In genomic region chr15:89880727-89881126, GRCh38 we compare ENCODE assay signal across 31 cellular contexts. TPM values are rescaled to one million over a fixed set of nuclear protein-coding genes. Genes with fewer than 3 reads are reported as not detected.
"Had no signal": no experiment of that assay in that cellular context is flagged by ENCODE, and none has a peak within 500 bp of the region (broad histone marks: within the 10 kb centered on the region; RNA-seq: fewer than 3 reads in every experiment).

No MANE protein-coding gene starts in this region.

- H3K9ac ChIP-seq: parathyroid adenoma had no signal

- H3K27ac ChIP-seq: brain microvascular endothelial cell, parathyroid adenoma, psoas muscle, uterus, WERI-Rb-1 had no signal

- H3K4me3 Mint-ChIP-seq: activated CD4-positive, alpha-beta memory T cell treated with anti-CD3 and anti-CD28 coated beads for 36 hours; activated naive CD8-positive, alpha-beta T cell treated with anti-CD3 and anti-CD28 coated beads, Interleukin-2, amount 10 ng/mL, durations not matched to agents 7 days and 5 days; activated T-cell treated with anti-CD3 and anti-CD28 coated beads, Interleukin-2, amount 50 U/mL, for 4 hours; naive thymus-derived CD8-positive, alpha-beta T cell; neural crest cell; stimulated activated memory B cell treated with anti-CD40 and anti-IgM and Interleukin-4, amounts not matched to agents 10 μg/mL and 1 μg/mL and 100 μg/mL, for 72 hours; stimulated activated naive CD8-positive, alpha-beta T cell treated with anti-CD3 and anti-CD28 coated beads, Interleukin-15, amount 100 ng/mL, for 72 hours; T-helper 17 cell; type B pancreatic cell had no signal

- DNase-seq: activated CD4-positive, alpha-beta memory T cell treated with anti-CD3 and anti-CD28 coated beads for 36 hours; activated CD4-positive, alpha-beta T cell treated with anti-CD3 and anti-CD28 coated beads for 48 hours; activated naive CD4-positive, alpha-beta T cell; activated naive CD8-positive, alpha-beta T cell treated with anti-CD3 and anti-CD28 coated beads, Interleukin-2, amount 10 ng/mL, durations not matched to agents 7 days and 5 days; activated T-cell treated with anti-CD3 and anti-CD28 coated beads, Interleukin-2, amount 50 U/mL, for 4 hours; amniotic stem cell; brain microvascular endothelial cell; caudate nucleus; cortex of kidney; gastrocnemius medialis; glutamatergic neuron; naive thymus-derived CD8-positive, alpha-beta T cell; occipital lobe; psoas muscle; stimulated activated CD4-positive, alpha-beta T cell treated with anti-CD3 and anti-CD28 coated beads, Interleukin-1b, Interleukin-23, amount 100 ng/mL, for 48 hours; stimulated activated CD4-positive, alpha-beta T cell treated with anti-CD3 and anti-CD28 coated beads, Interleukin-4, amount 100 ng/mL, for 4 hours; stimulated activated CD8-positive, alpha-beta memory T cell treated with anti-CD3 and anti-CD28 coated beads, Interleukin-4, amount 100 ng/mL, for 48 hours; stimulated activated naive CD8-positive, alpha-beta T cell treated with anti-CD3 and anti-CD28 coated beads, Interleukin-15, amount 100 ng/mL, for 72 hours; substantia nigra; T-helper 17 cell; T1000; uterus; WERI-Rb-1 had no signal

- H3K79me2 ChIP-seq: parathyroid adenoma had no signal

- H3K4me1 ChIP-seq: parathyroid adenoma, uterus had no signal

- FAIRE-seq: astrocyte, islet of Langerhans had no signal

- H3K9me3 ChIP-seq: gastrocnemius medialis, psoas muscle, uterus had no signal

- H3K4me2 ChIP-seq: smooth muscle cell had no signal

- H3K27ac Mint-ChIP-seq: activated CD4-positive, alpha-beta memory T cell treated with anti-CD3 and anti-CD28 coated beads for 36 hours; activated naive CD8-positive, alpha-beta T cell treated with anti-CD3 and anti-CD28 coated beads, Interleukin-2, amount 10 ng/mL, durations not matched to agents 7 days and 5 days; stimulated activated memory B cell treated with anti-CD40 and anti-IgM and Interleukin-4, amounts not matched to agents 10 μg/mL and 1 μg/mL and 100 μg/mL, for 72 hours; stimulated activated naive CD8-positive, alpha-beta T cell treated with anti-CD3 and anti-CD28 coated beads, Interleukin-15, amount 100 ng/mL, for 72 hours; T-helper 17 cell; type B pancreatic cell had no signal

- ATAC-seq: activated CD4-positive, CD25-positive, alpha-beta regulatory T cell treated with anti-CD3 and anti-CD28 coated beads, Interleukin-2, amount 50 U/mL, for 24 hours; activated T-cell treated with anti-CD3 and anti-CD28 coated beads, Interleukin-2, amount 50 U/mL, for 4 hours; gastrocnemius medialis; naive thymus-derived CD8-positive, alpha-beta T cell; psoas muscle; stimulated activated memory B cell treated with anti-CD40 and anti-IgM and Interleukin-4, amounts not matched to agents 10 μg/mL and 1 μg/mL and 100 μg/mL, for 72 hours; stimulated activated naive CD8-positive, alpha-beta T cell treated with anti-CD3 and anti-CD28 coated beads, Interleukin-15, amount 100 ng/mL, for 72 hours; T-helper 17 cell had no signal

- H3K9me3 Mint-ChIP-seq: activated CD4-positive, alpha-beta memory T cell treated with anti-CD3 and anti-CD28 coated beads for 36 hours; activated naive CD8-positive, alpha-beta T cell treated with anti-CD3 and anti-CD28 coated beads, Interleukin-2, amount 10 ng/mL, durations not matched to agents 7 days and 5 days; activated T-cell treated with anti-CD3 and anti-CD28 coated beads, Interleukin-2, amount 50 U/mL, for 4 hours; naive thymus-derived CD8-positive, alpha-beta T cell; neural crest cell; stimulated activated memory B cell treated with anti-CD40 and anti-IgM and Interleukin-4, amounts not matched to agents 10 μg/mL and 1 μg/mL and 100 μg/mL, for 72 hours; stimulated activated naive CD8-positive, alpha-beta T cell treated with anti-CD3 and anti-CD28 coated beads, Interleukin-15, amount 100 ng/mL, for 72 hours; type B pancreatic cell had no signal

- H3K4me1 Mint-ChIP-seq: activated naive CD8-positive, alpha-beta T cell treated with anti-CD3 and anti-CD28 coated beads, Interleukin-2, amount 10 ng/mL, durations not matched to agents 7 days and 5 days; neural crest cell; stimulated activated memory B cell treated with anti-CD40 and anti-IgM and Interleukin-4, amounts not matched to agents 10 μg/mL and 1 μg/mL and 100 μg/mL, for 72 hours; stimulated activated naive CD8-positive, alpha-beta T cell treated with anti-CD3 and anti-CD28 coated beads, Interleukin-15, amount 100 ng/mL, for 72 hours had no signal

- H2AFZ ChIP-seq: parathyroid adenoma had no signal

- H3K27me3 ChIP-seq: brain microvascular endothelial cell, gastrocnemius medialis, uterus had no signal

- H3K36me3 Mint-ChIP-seq: type B pancreatic cell had no signal

- H3K36me3 ChIP-seq: uterus had no signal

- H3K4me3 ChIP-seq: gastrocnemius medialis, psoas muscle, smooth muscle cell, uterus had no signal

- H3K27me3 Mint-ChIP-seq: activated CD4-positive, alpha-beta memory T cell treated with anti-CD3 and anti-CD28 coated beads for 36 hours; activated naive CD8-positive, alpha-beta T cell treated with anti-CD3 and anti-CD28 coated beads, Interleukin-2, amount 10 ng/mL, durations not matched to agents 7 days and 5 days; naive thymus-derived CD8-positive, alpha-beta T cell; stimulated activated memory B cell treated with anti-CD40 and anti-IgM and Interleukin-4, amounts not matched to agents 10 μg/mL and 1 μg/mL and 100 μg/mL, for 72 hours; stimulated activated naive CD8-positive, alpha-beta T cell treated with anti-CD3 and anti-CD28 coated beads, Interleukin-15, amount 100 ng/mL, for 72 hours; T-helper 17 cell; type B pancreatic cell had no signal

RNA-seq across cellular contexts. Expression of gene ARPIN, which starts 32.0 kb away (rescaled TPM):
- polyA plus RNA-seq: naive thymus-derived CD8-positive, alpha-beta T cell had no signal
